Comparison of ENCODE assay signal across 9 cellular contexts in the genomic region with DNA sequence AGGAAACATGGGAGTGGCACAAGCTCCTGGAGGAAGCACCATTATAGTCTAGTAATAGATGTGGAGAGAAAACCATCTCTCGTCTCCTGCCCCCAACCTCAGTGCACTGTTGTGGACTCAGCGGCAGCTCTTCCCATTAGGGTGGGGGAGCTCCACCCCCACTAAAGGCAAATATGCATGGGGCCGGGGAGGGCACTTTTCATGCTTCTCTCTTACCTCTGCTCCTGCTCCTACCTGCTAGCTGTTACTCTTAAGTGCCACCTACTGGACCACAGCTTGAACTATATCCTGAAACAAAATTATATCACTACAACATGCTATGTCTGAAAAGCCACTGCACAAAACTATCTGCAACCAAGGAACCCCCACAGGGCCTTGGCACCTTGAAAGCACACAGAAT.
DNase-seq lines count a peak whose midpoint lies in the region; ATAC-seq and TF ChIP-seq lines count a peak whose summit lies in the region.
"Had no signal": no experiment of that assay in that cellular context is flagged by ENCODE, and none has a peak within 500 bp of the region (broad histone marks: within the 10 kb centered on the region; RNA-seq: fewer than 3 reads in every experiment).

No MANE protein-coding gene starts in this region.

- no peaks in the 10 kb centered on the region for H3K27me3 Mint-ChIP-seq in neural crest cell (ENCODE audit: low read depth)

- ATAC-seq in GM19395 (IDR thresholded peaks at IDR 0.05; ENCODE audit: unreplicated experiment) (peak; percentile 71), body of pancreas (peak; percentile 59), upper lobe of left lung (ENCODE audit: low FRiP score in 2 of 2) (no peak)
- ATAC-seq: natural killer cell had no signal

- no peak overlapping the region for H3K27ac Mint-ChIP-seq in neural crest cell (ENCODE audit: unreplicated experiment)
- H3K27ac Mint-ChIP-seq: natural killer cell had no signal

- no peaks in the 10 kb centered on the region for H3K4me1 ChIP-seq in body of pancreas
- H3K4me1 ChIP-seq in esophagus squamous epithelium, result no peaks in the 10 kb centered on the region
- H3K4me1 ChIP-seq in upper lobe of left lung, result no peaks in the 10 kb centered on the region
- H3K4me1 ChIP-seq: SJCRH30 had no signal

- WGBS in body of pancreas, 2 donors, result 14 to 19% methylated on average over 3 of the region's 3 CpGs
- WGBS in esophagus squamous epithelium, 2 donors, result 20 to 69% methylated on average over 2 to 3 of the region's 3 CpGs
- WGBS in upper lobe of left lung, 2 donors, result 15 to 25% methylated on average over 3 of the region's 3 CpGs

- DNase-seq in NB4 (ENCODE audit: low read depth), result peak; percentile 42
- DNase-seq in body of pancreas, result peak in 1 of 4 donors; percentile 2
- no peak for DNase-seq in neural crest cell (ENCODE audit: low read depth, low spot score)
- DNase-seq in esophagus squamous epithelium (lab: John Stamatoyannopoulos, UW), result no peak
- no peak for DNase-seq in upper lobe of left lung
- no peak for DNase-seq in activated CD8-positive, alpha-beta memory T cell treated with anti-CD3 and anti-CD28 coated beads for 24 hours
- DNase-seq: natural killer cell had no signal

- intact Hi-C loops in body of pancreas (cut with DNase I) (no loop called here), esophagus squamous epithelium (cut with DNase I) (no loop called here)

- H3K4me3 ChIP-seq in NB4 (ENCODE audit: low read depth, low read length), result no peak overlapping the region
- no peak overlapping the region for H3K4me3 ChIP-seq in body of pancreas
- no peak overlapping the region for H3K4me3 ChIP-seq in esophagus squamous epithelium
- no peak overlapping the region for H3K4me3 ChIP-seq in upper lobe of left lung
- H3K4me3 ChIP-seq: SJCRH30 had no signal

- H3K4me1 Mint-ChIP-seq in neural crest cell, result no peaks in the 10 kb centered on the region
- H3K4me1 Mint-ChIP-seq: natural killer cell had no signal

- peaks cover 14% of the 10 kb centered on the region for H3K9me3 Mint-ChIP-seq in neural crest cell

- H3K27me3 ChIP-seq in body of pancreas, result no peaks in the 10 kb centered on the region
- H3K27me3 ChIP-seq in esophagus squamous epithelium, result no peaks in the 10 kb centered on the region
- no peaks in the 10 kb centered on the region for H3K27me3 ChIP-seq in upper lobe of left lung
- H3K27me3 ChIP-seq: SJCRH30 had no signal

- peak; percentile 46 for TF ChIP-seq CTCF in NB4 (IDR thresholded peaks at IDR 0.05; ENCODE audit: low read depth, low read length)
- TF ChIP-seq CTCF in body of pancreas (IDR thresholded peaks at IDR 0.05), result peak in 5 of 7 experiments; percentile 16 to 36 (median 33)
- peak; percentile 55 for TF ChIP-seq CTCF in neural crest cell (conservative IDR thresholded peaks at IDR 0.05)
- no peak for TF ChIP-seq CTCF in esophagus squamous epithelium (IDR thresholded peaks at IDR 0.05)
- no peak for TF ChIP-seq CTCF in upper lobe of left lung (IDR thresholded peaks at IDR 0.05)

- H3K4me3 Mint-ChIP-seq in neural crest cell, result no peak overlapping the region
- H3K4me3 Mint-ChIP-seq: natural killer cell had no signal

- H3K36me3 ChIP-seq in body of pancreas (replicated peaks in 1 of 2; ENCODE audit: insufficient read depth in 1 of 2, low read depth in 2 of 2), result no peaks in the 10 kb centered on the region
- no peaks in the 10 kb centered on the region for H3K36me3 ChIP-seq in esophagus squamous epithelium
- no peaks in the 10 kb centered on the region for H3K36me3 ChIP-seq in upper lobe of left lung
- H3K36me3 ChIP-seq: SJCRH30 had no signal

- no peak overlapping the region for H3K27ac ChIP-seq in body of pancreas
- H3K27ac ChIP-seq in esophagus squamous epithelium, result no peak overlapping the region
- H3K27ac ChIP-seq in upper lobe of left lung, result no peak overlapping the region
- H3K27ac ChIP-seq: SJCRH30 had no signal

- H3K36me3 Mint-ChIP-seq in neural crest cell (ENCODE audit: low read depth), result peaks cover 4% of the 10 kb centered on the region
- H3K36me3 Mint-ChIP-seq: natural killer cell had no signal

- TF ChIP-seq POLR2A in NB4 (IDR thresholded peaks at IDR 0.05; ENCODE audit: extremely low read depth, insufficient read length) (no peak), body of pancreas (IDR thresholded peaks at IDR 0.05) (no peak), esophagus squamous epithelium (IDR thresholded peaks at IDR 0.05) (no peak), upper lobe of left lung (IDR thresholded peaks at IDR 0.05) (no peak)

- TF ChIP-seq EP300 in upper lobe of left lung (IDR thresholded peaks at IDR 0.05), result no peak

- H3K9me3 ChIP-seq in body of pancreas, result no peaks in the 10 kb centered on the region
- H3K9me3 ChIP-seq in esophagus squamous epithelium, result no peaks in the 10 kb centered on the region
- peaks cover 0 to 4% (median 0%) of the 10 kb centered on the region in 4 donors for H3K9me3 ChIP-seq in upper lobe of left lung
- H3K9me3 ChIP-seq: SJCRH30 had no signal

Comparison
In these comparisons a context has a peak if more than half of its experiments do, and no peak if none do; other contexts are left out.
1. ATAC-seq: peak in GM19395 (single experiment) and body of pancreas (single experiment); none in upper lobe of left lung (0 of 2).
2. CTCF ChIP-seq: peak in NB4 (single experiment), body of pancreas (5 of 7) and neural crest cell (single experiment); none in esophagus squamous epithelium (0 of 6) and upper lobe of left lung (0 of 6).